Comparison of ENCODE assay signal across 18 cellular contexts in genomic region chr1:228411548-228412430, GRCh38. TPM values are rescaled to one million over a fixed set of nuclear protein-coding genes. Genes with fewer than 3 reads are reported as not detected.
DNase-seq lines count a peak whose midpoint lies in the region; ATAC-seq, FAIRE-seq and TF ChIP-seq lines count a peak whose summit lies in the region.
"Had no signal": no experiment of that assay in that cellular context is flagged by ENCODE, and none has a peak within 500 bp of the region (broad histone marks: within the 10 kb centered on the region; RNA-seq: fewer than 3 reads in every experiment).

No MANE protein-coding gene starts in this region.

- H4K20me1 ChIP-seq in K562 (replicated peaks; ENCODE audit: control insufficient read depth, insufficient read depth, low read length), result no peaks in the 10 kb centered on the region; the same call in 1 of the 2 replicates

- TF ChIP-seq CTCF in HEK293 (tag by site-specific recombination; IDR thresholded peaks at IDR 0.05) (no peak), K562 (IDR thresholded peaks at IDR 0.05 in 2 of 3, conservative IDR thresholded peaks at IDR 0.05 in 1 of 3; ENCODE audit: insufficient read depth in 2 of 3, low read depth in 1 of 3, low read length in 3 of 3) (no peak), mesothelial cell of epicardium (IDR thresholded peaks at IDR 0.05; ENCODE audit: unreplicated experiment) (no peak), mucosa of descending colon (IDR thresholded peaks at IDR 0.05) (no peak)
- no peak for TF ChIP-seq CTCF in activated CD8-positive, alpha-beta T cell treated with anti-CD3 and anti-CD28 coated beads for 36 hours (IDR thresholded peaks at IDR 0.05)

- CTCF ChIA-PET in HEK293 (lab: Yijun Ruan, JAX), result interaction anchor here (0.6 to 0.7 kb wide), 4 partner anchors 60 to 464 kb away, joined by 3 to 4 read pairs (median 4); no protein-coding TSS in a partner anchor
- CTCF ChIA-PET in K562 (lab: Yijun Ruan, JAX; ENCODE audit: low intra/inter-chr PET ratio), result no interaction called here
- CTCF ChIA-PET in activated CD8-positive, alpha-beta T cell treated with anti-CD3 and anti-CD28 coated beads for 36 hours (lab: Charles Lee), result interaction anchor here (0.7 to 1.6 kb wide), 4 partner anchors 10 to 198 kb away, joined by 3 to 5 read pairs (median 4); no protein-coding TSS in a partner anchor

- TF ChIP-seq RAD21 in K562 (CRISPR knock-in tag; conservative IDR thresholded peaks at IDR 0.05 in 1 of 2, IDR thresholded peaks at IDR 0.05 in 1 of 2), result no peak

- no peak overlapping the region for H3K4me3 ChIP-seq in HEK293 (ENCODE audit: low read depth, low read length)
- no peak overlapping the region for H3K4me3 ChIP-seq in K562
- H3K4me3 ChIP-seq in mucosa of descending colon, result no peak overlapping the region
- H3K4me3 ChIP-seq: BLaER1, HAP-1 had no signal

- DNase-seq in K562 (ENCODE audit: extremely low read depth in 1 of 4, low spot score in 3 of 4), result no peak
- no peak for DNase-seq in mesothelial cell of epicardium (ENCODE audit: low spot score in 2 of 2, unreplicated experiment in 2 of 2)
- peak; percentile 58 for DNase-seq in posterior vena cava (ENCODE audit: low spot score)
- no peak for DNase-seq in activated CD8-positive, alpha-beta T cell treated with anti-CD3 and anti-CD28 coated beads for 36 hours
- DNase-seq in iPS-NIHi7 (ENCODE audit: extremely low spot score), result no peak
- no peak for DNase-seq in mucosa of descending colon
- DNase-seq: 8988T; CD4-positive, alpha-beta memory T cell; DMS79 treated with DMSO at 0.1 percent for 48 hours; GF-D8 had no signal

- intact Hi-C loops in K562 (cut with micrococcal nuclease), result no loop called here
- intact Hi-C loops in posterior vena cava (cut with DNase I), result no loop called here
- intact Hi-C loops in activated CD8-positive, alpha-beta T cell treated with anti-CD3 and anti-CD28 coated beads for 36 hours (cut with micrococcal nuclease), result no loop called here
- intact Hi-C loops in mucosa of descending colon (cut with DNase I, micrococcal nuclease), result no loop called here

- BruUV-seq in K562 (replicated peaks; lab: Mats Ljungman, UMichigan), result no TSS peak

- H3K36me3 ChIP-seq in HEK293 (ENCODE audit: control insufficient read depth in 2 of 2, insufficient read depth in 1 of 2, low read length in 2 of 2), result peaks cover 0 to 6% of the 10 kb centered on the region in 2 experiments; a peak in 1 of 3 replicates
- peaks cover 4% of the 10 kb centered on the region; the same call in 1 of the 3 replicates for H3K36me3 ChIP-seq in K562 (ENCODE audit: control insufficient read depth, insufficient read depth, low read length)
- no peaks in the 10 kb centered on the region for H3K36me3 ChIP-seq in mucosa of descending colon (ENCODE audit: low read depth)
- H3K36me3 ChIP-seq: HAP-1 had no signal

- H3K27ac ChIP-seq in HEK293 (ENCODE audit: extremely low read depth, low read depth, low read length) (no peak overlapping the region), K562 (ENCODE audit: extremely low read depth, low read depth, low read length) (no peak overlapping the region)
- H3K27ac ChIP-seq: BLaER1 had no signal

- H3K4me2 ChIP-seq in K562 (ENCODE audit: insufficient read depth, low read length), result no peak overlapping the region
- H3K4me2 ChIP-seq: BLaER1 had no signal

- no peak for ATAC-seq in K562
- ATAC-seq in activated CD8-positive, alpha-beta T cell treated with anti-CD3 and anti-CD28 coated beads for 36 hours, result no peak
- no peak for ATAC-seq in mucosa of descending colon
- no peak for ATAC-seq in HG03108 (IDR thresholded peaks at IDR 0.05; ENCODE audit: unreplicated experiment)

- WGBS in K562 (ENCODE audit: insufficient coverage, low coverage, missing lambda C conversion rate), result 58% methylated on average over 9 of the region's 9 CpGs

- no peak for FAIRE-seq in K562 (lab: Jason Lieb, UNC)
- FAIRE-seq: GM19239 had no signal

- POLR2A ChIA-PET in HEK293 (lab: Yijun Ruan, JAX), result interaction anchor here (0.6 to 1.1 kb wide), 4 partner anchors 13 to 312 kb away, joined by 3 to 6 read pairs (median 4); a partner anchor contains a TSS
- POLR2A ChIA-PET in K562 (lab: Yijun Ruan, JAX), result interaction anchor here (0.7 to 1.9 kb wide), 6 partner anchors 9 to 1143 kb away, joined by 3 to 12 read pairs (median 4); a partner anchor contains a TSS
- POLR2A ChIA-PET in activated CD8-positive, alpha-beta T cell treated with anti-CD3 and anti-CD28 coated beads for 36 hours (lab: Charles Lee), result no interaction called here

- peaks cover 13% of the 10 kb centered on the region for H3K79me2 ChIP-seq in K562 (ENCODE audit: control insufficient read depth, insufficient read depth, low read length)

- H3K9ac ChIP-seq in K562 (ENCODE audit: insufficient read depth in 1 of 2, low read depth in 2 of 2, low read length in 2 of 2), result no peak overlapping the region
- H3K9ac ChIP-seq: BLaER1 had no signal

- no peaks in the 10 kb centered on the region for H3K27me3 Mint-ChIP-seq in mesothelial cell of epicardium (ENCODE audit: low read depth)
- H3K27me3 Mint-ChIP-seq in activated CD8-positive, alpha-beta T cell treated with anti-CD3 and anti-CD28 coated beads for 36 hours, result peaks cover 5% of the 10 kb centered on the region

- no peaks in the 10 kb centered on the region for H3K9me3 Mint-ChIP-seq in mesothelial cell of epicardium
- no peaks in the 10 kb centered on the region for H3K9me3 Mint-ChIP-seq in activated CD8-positive, alpha-beta T cell treated with anti-CD3 and anti-CD28 coated beads for 36 hours
- H3K9me3 Mint-ChIP-seq: CD4-positive, alpha-beta memory T cell had no signal

- H3K4me3 Mint-ChIP-seq in mesothelial cell of epicardium, result no peak overlapping the region
- no peak overlapping the region for H3K4me3 Mint-ChIP-seq in activated CD8-positive, alpha-beta T cell treated with anti-CD3 and anti-CD28 coated beads for 36 hours
- H3K4me3 Mint-ChIP-seq: CD14-positive monocyte; CD4-positive, alpha-beta memory T cell had no signal

- no peak for TF ChIP-seq EP300 in K562 (IDR thresholded peaks at IDR 0.05; ENCODE audit: low read length)

- peaks cover 2% of the 10 kb centered on the region for H3K36me3 Mint-ChIP-seq in mesothelial cell of epicardium
- H3K36me3 Mint-ChIP-seq in activated CD8-positive, alpha-beta T cell treated with anti-CD3 and anti-CD28 coated beads for 36 hours (ENCODE audit: low read depth), result no peaks in the 10 kb centered on the region

- H3K4me1 ChIP-seq in HEK293 (ENCODE audit: control insufficient read depth, insufficient read depth, low read length) (peaks cover 4% of the 10 kb centered on the region; the same call in 1 of the 2 replicates), K562 (replicated peaks in 1 of 2; ENCODE audit: control insufficient read depth in 2 of 2, insufficient read depth in 2 of 2, low read length in 2 of 2) (peaks cover 22 to 55% of the 10 kb centered on the region in 2 experiments), mucosa of descending colon (ENCODE audit: low read depth) (peaks cover 9% of the 10 kb centered on the region)
- H3K4me1 ChIP-seq: HAP-1 had no signal

- no peak for TF ChIP-seq POLR2A in K562 (conservative IDR thresholded peaks at IDR 0.05)

- in situ Hi-C loops in K562 (cut with MboI), result no loop called here

- peaks cover 51% of the 10 kb centered on the region for H3K4me1 Mint-ChIP-seq in mesothelial cell of epicardium
- peaks cover 19% of the 10 kb centered on the region for H3K4me1 Mint-ChIP-seq in activated CD8-positive, alpha-beta T cell treated with anti-CD3 and anti-CD28 coated beads for 36 hours (ENCODE audit: low read depth)

- no peaks in the 10 kb centered on the region for H3K9me3 ChIP-seq in HEK293 (ENCODE audit: control insufficient read depth, insufficient read depth, low read depth, low read length)
- 0 out of 2 replicates have a peak, but pooled peaks cover 1% of the 10 kb centered on the region for H3K9me3 ChIP-seq in K562 (replicated peaks; ENCODE audit: control insufficient read depth, insufficient read depth, low read depth, low read length)
- no peaks in the 10 kb centered on the region for H3K9me3 ChIP-seq in mucosa of descending colon
- H3K9me3 ChIP-seq: BLaER1, HAP-1 had no signal

- H3K27me3 ChIP-seq in K562 (ENCODE audit: control insufficient read depth in 2 of 2, insufficient read depth in 2 of 2, low read length in 2 of 2), result no peaks in the 10 kb centered on the region

- H3K27ac Mint-ChIP-seq in mesothelial cell of epicardium, result peak overlapping the region; percentile 50
- H3K27ac Mint-ChIP-seq in activated CD8-positive, alpha-beta T cell treated with anti-CD3 and anti-CD28 coated beads for 36 hours, result no peak overlapping the region
- H3K27ac Mint-ChIP-seq: CD14-positive monocyte had no signal

- H2AFZ ChIP-seq in K562 (ENCODE audit: low read depth, low read length), result no peak overlapping the region

- H3K9me1 ChIP-seq in K562 (ENCODE audit: control insufficient read depth, insufficient read depth, low read length), result no peaks in the 10 kb centered on the region

RNA-seq across cellular contexts. Expression of gene TRIM17, which starts 4.9 kb away (rescaled TPM):
- total RNA-seq in K562 (2011; cell fraction: chromatin; rRNA removed; ENCODE audit: low replicate concordance), result not detected in 2 replicates
- 0.26 TPM in 1 of 2 replicates, not detected in the other for total RNA-seq in K562 (2011; cell fraction: nucleolus; rRNA removed)
- total RNA-seq in K562 (2011; cell fraction: nucleoplasm; rRNA removed), result not detected in 2 replicates
- total RNA-seq in K562 (2014; rRNA removed) (not detected in 2 replicates), K562 (2014; rRNA removed; fragmentation: Illumina TruSeq; extraction: Trizol) (not detected in 2 replicates), K562 (2015; rRNA removed; fragmentation: Illumina TruSeq; extraction: Trizol) (not detected in 2 replicates), K562 (2021) (not detected in 2 replicates), mesothelial cell of epicardium (28.2 to 30.6 TPM (median 28.8 TPM) in 3 replicates), posterior vena cava (1 to 10 TPM in 1 of 2 donors, under 1 TPM in 1; 0.38 to 1.9 TPM), mucosa of descending colon (under 1 TPM in 2 of 3 donors, not detected in 1; 0.39 to 0.76 TPM)
- polyA plus RNA-seq in K562 (2011; rRNA removed) (not detected in 2 replicates), K562 (2014; fragmentation: Illumina TruSeq; extraction: Trizol) (not detected in 2 replicates), K562 (2014; fragmentation: Nextera tagmentation; extraction: Ambion mirVana) (not detected), K562 (2014; rRNA removed) (not detected in 2 replicates)
- not detected in 2 replicates for polyA plus RNA-seq in K562 (2011; cell fraction: cytosol; rRNA removed)
- polyA plus RNA-seq in K562 (2011; cell fraction: nucleus; rRNA removed), result 0.07 TPM in 1 of 2 replicates, not detected in the other
- polyA plus RNA-seq in K562 (2012), result 0.35 and 0.83 TPM in 2 replicates
- polyA minus RNA-seq in K562 (2011; rRNA and poly(A)+ RNA removed), result not detected in 2 replicates
- not detected in 2 replicates for polyA minus RNA-seq in K562 (2011; cell fraction: cytosol; rRNA and poly(A)+ RNA removed)
- polyA minus RNA-seq in K562 (2011; cell fraction: nucleus; rRNA and poly(A)+ RNA removed), result not detected in 2 replicates
- 1 to 10 TPM; 1.9 to 2.7 TPM for total RNA-seq in activated CD8-positive, alpha-beta T cell treated with anti-CD3 and anti-CD28 coated beads for 36 hours
- total RNA-seq: H4, HT-29 had no signal
- polyA plus RNA-seq: CD14-positive monocyte had no signal

RNA-seq across cellular contexts. Expression of gene TRIM11, which starts 5.2 kb away (rescaled TPM):
- total RNA-seq in K562 (2011; cell fraction: chromatin; rRNA removed; ENCODE audit: low replicate concordance), result 106 and 219 TPM in 2 replicates
- 114 and 116 TPM in 2 replicates for total RNA-seq in K562 (2011; cell fraction: nucleolus; rRNA removed)
- total RNA-seq in K562 (2011; cell fraction: nucleoplasm; rRNA removed), result 107 and 126 TPM in 2 replicates
- 45.1 and 49.1 TPM in 2 replicates for total RNA-seq in K562 (2014; rRNA removed)
- total RNA-seq in K562 (2014; rRNA removed; fragmentation: Illumina TruSeq; extraction: Trizol), result 14.8 and 18.0 TPM in 2 replicates
- 29.7 and 29.8 TPM in 2 replicates for total RNA-seq in K562 (2015; rRNA removed; fragmentation: Illumina TruSeq; extraction: Trizol)
- 64.3 and 66.8 TPM in 2 replicates for total RNA-seq in K562 (2021)
- 17.5 and 26.5 TPM in 2 replicates for polyA plus RNA-seq in K562 (2011; rRNA removed)
- 15.7 and 25.5 TPM in 2 replicates for polyA plus RNA-seq in K562 (2011; cell fraction: cytosol; rRNA removed)
- 67.6 and 116 TPM in 2 replicates for polyA plus RNA-seq in K562 (2011; cell fraction: nucleus; rRNA removed)
- 33.4 and 43.7 TPM in 2 replicates for polyA plus RNA-seq in K562 (2012)
- 33.7 and 35.0 TPM in 2 replicates for polyA plus RNA-seq in K562 (2014; fragmentation: Illumina TruSeq; extraction: Trizol)
- 1 to 10 TPM; 3.6 to 3.8 TPM for polyA plus RNA-seq in K562 (2014; fragmentation: Nextera tagmentation; extraction: Ambion mirVana)
- 34.4 and 43.0 TPM in 2 replicates for polyA plus RNA-seq in K562 (2014; rRNA removed)
- polyA minus RNA-seq in K562 (2011; rRNA and poly(A)+ RNA removed), result 24.4 and 25.6 TPM in 2 replicates
- 22.2 and 23.9 TPM in 2 replicates for polyA minus RNA-seq in K562 (2011; cell fraction: cytosol; rRNA and poly(A)+ RNA removed)
- polyA minus RNA-seq in K562 (2011; cell fraction: nucleus; rRNA and poly(A)+ RNA removed), result 42.0 and 46.8 TPM in 2 replicates
- 39.7 to 40.4 TPM (median 40.2 TPM) in 3 replicates for total RNA-seq in mesothelial cell of epicardium
- total RNA-seq in posterior vena cava, result 10 to 100 TPM; 12.7 to 13.3 TPM
- total RNA-seq in activated CD8-positive, alpha-beta T cell treated with anti-CD3 and anti-CD28 coated beads for 36 hours, result 10 to 100 TPM; 30.7 to 32.1 TPM
- 10 to 100 TPM; 32.1 to 40.4 (median 35.0) TPM for total RNA-seq in mucosa of descending colon

Comparison
In these comparisons a context has a peak if more than half of its experiments do, and no peak if none do; other contexts are left out.
1. Of the 44 proteins assayed by ChIP-seq in both K562 and HEK293: peak only in K562: none; only in HEK293: none; in both: ZNF121; in neither: 43.